ENCODE assay signal across 8 cellular contexts in genomic region chr11:10930961-10931760, GRCh38.
DNase-seq lines count a peak whose midpoint lies in the region; ATAC-seq, FAIRE-seq and TF ChIP-seq lines count a peak whose summit lies in the region.

No MANE protein-coding gene starts in this region.

- intact Hi-C loops in activated naive CD4-positive, alpha-beta T cell treated with anti-CD3 and anti-CD28 coated beads for 36 hours (cut with micrococcal nuclease) = loop anchor here (5.0 kb wide), 3 partner anchors 124 to 336 kb away; partner anchors contain the start of gene EIF4G2

- H3K9me3 Mint-ChIP-seq in activated naive CD4-positive, alpha-beta T cell treated with anti-CD3 and anti-CD28 coated beads for 36 hours = no peaks in the 10 kb centered on the region
- no peaks in the 10 kb centered on the region for H3K9me3 Mint-ChIP-seq in natural killer cell treated with Interleukin-12 subunit alpha and Interleukin-12 subunit beta and Interleukin-15 and Interleukin-18, amount 100 ng/mL, for 72 hours

- H3K27ac Mint-ChIP-seq in activated naive CD4-positive, alpha-beta T cell treated with anti-CD3 and anti-CD28 coated beads for 36 hours = no peak overlapping the region
- H3K27ac Mint-ChIP-seq in natural killer cell treated with Interleukin-12 subunit alpha and Interleukin-12 subunit beta and Interleukin-15 and Interleukin-18, amount 100 ng/mL, for 72 hours = no peak overlapping the region

- ATAC-seq in natural killer cell treated with Interleukin-12 subunit alpha and Interleukin-12 subunit beta and Interleukin-15 and Interleukin-18, amount 100 ng/mL, for 72 hours = peak; percentile 74 to 80
- no peak for ATAC-seq in GM19463 (IDR thresholded peaks at IDR 0.05; ENCODE audit: unreplicated experiment)

- H3K27me3 ChIP-seq in HL-60 (ENCODE audit: insufficient read depth, poor library complexity, severe bottlenecking) = peaks cover 4% of the 10 kb centered on the region

- H3K4me3 ChIP-seq in HL-60 (replicated peaks; ENCODE audit: insufficient read depth, low read length) (peak overlapping the region; percentile 56), foreskin fibroblast (ENCODE audit: low read depth in 1 of 2, low read length in 2 of 2) (peak overlapping the region; percentile 61 to 68)

- no peak overlapping the region for H3K27ac ChIP-seq in HL-60 (replicated peaks)
- peak overlapping the region; percentile 82 for H3K27ac ChIP-seq in temporal lobe (ENCODE audit: low read depth, low read length)

- H3K4me1 Mint-ChIP-seq in activated naive CD4-positive, alpha-beta T cell treated with anti-CD3 and anti-CD28 coated beads for 36 hours (ENCODE audit: low read depth) = peaks cover 12% of the 10 kb centered on the region
- H3K4me1 Mint-ChIP-seq in natural killer cell treated with Interleukin-12 subunit alpha and Interleukin-12 subunit beta and Interleukin-15 and Interleukin-18, amount 100 ng/mL, for 72 hours (ENCODE audit: low read depth in 2 of 2) = peaks cover 10 to 11% of the 10 kb centered on the region in 2 donors

- peak overlapping the region; percentile 72 for H3K4me3 Mint-ChIP-seq in activated naive CD4-positive, alpha-beta T cell treated with anti-CD3 and anti-CD28 coated beads for 36 hours
- peak overlapping the region; percentile 67 for H3K4me3 Mint-ChIP-seq in natural killer cell treated with Interleukin-12 subunit alpha and Interleukin-12 subunit beta and Interleukin-15 and Interleukin-18, amount 100 ng/mL, for 72 hours

- no peak for TF ChIP-seq CTCF in HL-60 (IDR thresholded peaks at IDR 0.05; ENCODE audit: insufficient read depth, low read length)
- TF ChIP-seq CTCF in foreskin fibroblast (IDR thresholded peaks at IDR 0.05; ENCODE audit: low read depth, low read length) = no peak

- no peaks in the 10 kb centered on the region for H3K36me3 Mint-ChIP-seq in activated naive CD4-positive, alpha-beta T cell treated with anti-CD3 and anti-CD28 coated beads for 36 hours (ENCODE audit: low read depth)
- H3K36me3 Mint-ChIP-seq in natural killer cell treated with Interleukin-12 subunit alpha and Interleukin-12 subunit beta and Interleukin-15 and Interleukin-18, amount 100 ng/mL, for 72 hours = no peaks in the 10 kb centered on the region

- H3K27me3 Mint-ChIP-seq in activated naive CD4-positive, alpha-beta T cell treated with anti-CD3 and anti-CD28 coated beads for 36 hours (ENCODE audit: low read depth) = peaks cover 34% of the 10 kb centered on the region
- peaks cover 49 to 57% of the 10 kb centered on the region in 2 donors for H3K27me3 Mint-ChIP-seq in natural killer cell treated with Interleukin-12 subunit alpha and Interleukin-12 subunit beta and Interleukin-15 and Interleukin-18, amount 100 ng/mL, for 72 hours

- no peak for FAIRE-seq in RCC 7860 (lab: Jason Lieb, UNC)

- DNase-seq in COLO668 (lab: John Stamatoyannopoulos, UW; ENCODE audit: unreplicated experiment) (peak; percentile 70), HL-60 (ENCODE audit: low read depth in 1 of 2, low spot score in 1 of 2) (peak in 1 of 2 experiments; percentile 26), RCC 7860 (ENCODE audit: low spot score) (peak; percentile 36), foreskin fibroblast (peak; percentile 73 to 90)
- peak; percentile 40 for DNase-seq in activated naive CD4-positive, alpha-beta T cell treated with anti-CD3 and anti-CD28 coated beads for 36 hours
- no peak for DNase-seq in natural killer cell treated with Interleukin-12 subunit alpha and Interleukin-12 subunit beta and Interleukin-15 and Interleukin-18, amount 100 ng/mL, for 72 hours (ENCODE audit: low spot score)

- CTCF ChIA-PET in activated naive CD4-positive, alpha-beta T cell treated with anti-CD3 and anti-CD28 coated beads for 36 hours (lab: Charles Lee) = interaction anchor here (0.9 to 4.8 kb wide), 10 partner anchors 11 to 161 kb away, joined by 3 to 40 read pairs (median 4); no protein-coding TSS in a partner anchor
